9 cellular contexts compared by ENCODE assay signal in genomic region chr7:1289681-1290261, GRCh38.
DNase-seq lines count a peak whose midpoint lies in the region; ATAC-seq lines count a peak whose summit lies in the region.
"Had no signal": no experiment of that assay in that cellular context is flagged by ENCODE, and none has a peak within 500 bp of the region (broad histone marks: within the 10 kb centered on the region; RNA-seq: fewer than 3 reads in every experiment).

No MANE protein-coding gene starts in this region.

- H3K27me3 ChIP-seq in adipocyte (replicated peaks; ENCODE audit: control insufficient read depth, insufficient read depth, low read length) (peaks cover 30% of the 10 kb centered on the region), stomach smooth muscle (ENCODE audit: control insufficient read depth in 1 of 2, insufficient read depth in 2 of 2, low read length in 2 of 2) (peaks cover 6 to 19% of the 10 kb centered on the region in 2 donors)

- H3K4me1 ChIP-seq in adipocyte (ENCODE audit: control insufficient read depth, insufficient read depth, low read length) = peaks cover 11% of the 10 kb centered on the region
- H3K4me1 ChIP-seq in stomach smooth muscle (ENCODE audit: control insufficient read depth, insufficient read depth, low read length) = peaks cover 14% of the 10 kb centered on the region

- H3K27ac ChIP-seq in stomach smooth muscle (ENCODE audit: low read length) = no peak overlapping the region
- H3K27ac ChIP-seq: C4-2B had no signal

- no peaks in the 10 kb centered on the region for H3K9me3 ChIP-seq in adipocyte (ENCODE audit: control insufficient read depth, low read length)
- H3K9me3 ChIP-seq in stomach smooth muscle (ENCODE audit: control insufficient read depth in 2 of 2, low read length in 2 of 2) = no peaks in the 10 kb centered on the region

- H3K9ac ChIP-seq in adipocyte (ENCODE audit: low read length) = peak overlapping the region; percentile 24
- no peak overlapping the region for H3K9ac ChIP-seq in stomach smooth muscle (ENCODE audit: low read length in 2 of 2)

- DNase-seq in NCI-H2227 (lab: John Stamatoyannopoulos, UW; ENCODE audit: unreplicated experiment) (peak; percentile 54), NCI-H2227 treated with DMSO at 0.1 percent for 48 hours (lab: John Stamatoyannopoulos, UW) (no peak), adipocyte (ENCODE audit: low read depth) (no peak), iPS-NIHi7 (ENCODE audit: extremely low spot score) (peak; percentile 59), SHP77 treated with DMSO at 0.1 percent for 48 hours (lab: John Stamatoyannopoulos, UW) (no peak)

- ATAC-seq in HG02623 (IDR thresholded peaks at IDR 0.05; ENCODE audit: unreplicated experiment) (no peak), GM21390 (IDR thresholded peaks at IDR 0.05; ENCODE audit: unreplicated experiment) (no peak)

- H3K4me3 ChIP-seq in adipocyte (ENCODE audit: low read length) (peak overlapping the region; percentile 74), stomach smooth muscle (ENCODE audit: low read length in 2 of 2) (peak overlapping the region; percentile 68 to 75)

- H3K36me3 ChIP-seq in adipocyte (ENCODE audit: control insufficient read depth, insufficient read depth, low read length, severe bottlenecking) (no peaks in the 10 kb centered on the region), stomach smooth muscle (ENCODE audit: control insufficient read depth in 2 of 2, insufficient read depth in 2 of 2, low read length in 2 of 2) (no peaks in the 10 kb centered on the region)

Comparison
In these comparisons a context has a peak if more than half of its experiments do, and no peak if none do; other contexts are left out.
1. DNase-seq: peak in NCI-H2227 (single experiment) and iPS-NIHi7 (single experiment); none in NCI-H2227 treated with DMSO at 0.1 percent for 48 hours (single experiment), adipocyte (single experiment) and SHP77 treated with DMSO at 0.1 percent for 48 hours (single experiment).